ENCODE assay signal across 17 cellular contexts in genomic region chr15:25179673-25180511, GRCh38.
A peak's percentile ranks its signal among the peaks of the same experiment; 100 is the strongest.
DNase-seq lines count a peak whose midpoint lies in the region; ATAC-seq, FAIRE-seq and TF ChIP-seq lines count a peak whose summit lies in the region.
"Had no signal": no experiment of that assay in that cellular context is flagged by ENCODE, and none has a peak within 500 bp of the region (broad histone marks: within the 10 kb centered on the region; RNA-seq: fewer than 3 reads in every experiment).

No MANE protein-coding gene starts in this region.

- H3K4me3 Mint-ChIP-seq in H9: no peak overlapping the region
- H3K4me3 Mint-ChIP-seq in progenitor cell of endocrine pancreas (ENCODE audit: low read depth): no peak overlapping the region
- no peak overlapping the region for H3K4me3 Mint-ChIP-seq in GM23338
- H3K4me3 Mint-ChIP-seq: activated T-helper 1 cell treated with anti-CD3 and anti-CD28 coated beads, Interleukin-12 subunit alpha, Interleukin-12 subunit beta, Interleukin-2, Interleukin-4 antibody, amounts not matched to agents 30 ng/mL and 10 ng/mL and 1 ng/mL, durations not matched to agents 14 hours and 24 hours and 36 hours had no signal

- H3K27ac Mint-ChIP-seq in H9: no peak overlapping the region
- H3K27ac Mint-ChIP-seq in progenitor cell of endocrine pancreas: no peak overlapping the region
- H3K27ac Mint-ChIP-seq in GM23338: no peak overlapping the region
- H3K27ac Mint-ChIP-seq: activated T-helper 1 cell treated with anti-CD3 and anti-CD28 coated beads, Interleukin-12 subunit alpha, Interleukin-12 subunit beta, Interleukin-2, Interleukin-4 antibody, amounts not matched to agents 30 ng/mL and 10 ng/mL and 1 ng/mL, durations not matched to agents 14 hours and 24 hours and 36 hours had no signal

- peaks cover 81 to 82% of the 10 kb centered on the region in 2 experiments for H3K9me3 Mint-ChIP-seq in H9
- peaks cover 11% of the 10 kb centered on the region for H3K9me3 Mint-ChIP-seq in progenitor cell of endocrine pancreas (ENCODE audit: low read depth)
- peaks cover 97% of the 10 kb centered on the region for H3K9me3 Mint-ChIP-seq in GM23338

- no peak overlapping the region for H2BK5ac ChIP-seq in H9 (ENCODE audit: insufficient read length, low read length)

- no peak overlapping the region for H2AK5ac ChIP-seq in H9 (ENCODE audit: insufficient read length, low read length)

- H3K14ac ChIP-seq in H9 (ENCODE audit: insufficient read depth, low read length): no peak overlapping the region

- no peak for FAIRE-seq in D721Med (lab: Jason Lieb, UNC)

- H2BK120ac ChIP-seq in H9 (ENCODE audit: low read depth, low read length, poor library complexity, severe bottlenecking): no peak overlapping the region

- no peak overlapping the region for H2AFZ ChIP-seq in H9 (ENCODE audit: low read length)
- H2AFZ ChIP-seq in GM23338: no peak overlapping the region

- H3K79me1 ChIP-seq in H9 (ENCODE audit: insufficient read depth, low read depth, low read length, poor library complexity, severe bottlenecking): no peaks in the 10 kb centered on the region

- no peak overlapping the region for H4K8ac ChIP-seq in H9 (replicated peaks; ENCODE audit: insufficient read length, low read depth, low read length)

- intact Hi-C loops in left ventricle myocardium inferior (cut with micrococcal nuclease): no loop called here

- H3K36me3 Mint-ChIP-seq in H9 (ENCODE audit: insufficient read depth in 1 of 3, low read depth in 3 of 3): peaks cover 2 to 8% (median 3%) of the 10 kb centered on the region in 3 experiments; a peak in 6 of 7 replicates
- H3K36me3 Mint-ChIP-seq in progenitor cell of endocrine pancreas (ENCODE audit: insufficient read depth): no peaks in the 10 kb centered on the region
- H3K36me3 Mint-ChIP-seq in GM23338 (ENCODE audit: low read depth): peaks cover 12% of the 10 kb centered on the region; the same call in 1 of the 3 replicates

- H3K9me3 ChIP-seq in H9 (ENCODE audit: control insufficient read depth, low read depth, low read length) (peaks cover 60% of the 10 kb centered on the region), left ventricle myocardium inferior (replicated peaks) (peaks cover 66% of the 10 kb centered on the region)

- no peaks in the 10 kb centered on the region for H3K4me1 Mint-ChIP-seq in H9
- no peaks in the 10 kb centered on the region for H3K4me1 Mint-ChIP-seq in progenitor cell of endocrine pancreas (ENCODE audit: low read depth)
- no peaks in the 10 kb centered on the region for H3K4me1 Mint-ChIP-seq in GM23338

- H3K79me2 ChIP-seq in H9 (ENCODE audit: insufficient read depth, low read length) (no peaks in the 10 kb centered on the region), GM23338 (replicated peaks; ENCODE audit: insufficient read depth) (no peaks in the 10 kb centered on the region)

- H3K4me2 ChIP-seq in H9 (ENCODE audit: insufficient read depth, insufficient read length, low read length): no peak overlapping the region
- H3K4me2 ChIP-seq in GM23338: no peak overlapping the region
- H3K4me2 ChIP-seq: BLaER1 treated with 17β-estradiol and CSF1 and Interleukin-3, amounts not matched to agents 10 nM and 100 nM had no signal

- H3K36me3 ChIP-seq in left ventricle myocardium inferior: no peaks in the 10 kb centered on the region
- H3K36me3 ChIP-seq in GM23338 (ENCODE audit: insufficient read depth): no peaks in the 10 kb centered on the region
- H3K36me3 ChIP-seq: BLaER1 treated with 17β-estradiol and CSF1 and Interleukin-3, amounts not matched to agents 10 nM and 100 nM had no signal

- H3K4me1 ChIP-seq in H9 (ENCODE audit: insufficient read depth, low read length) (no peaks in the 10 kb centered on the region), left ventricle myocardium inferior (no peaks in the 10 kb centered on the region), GM23338 (ENCODE audit: insufficient read depth) (no peaks in the 10 kb centered on the region)
- H3K4me1 ChIP-seq: BLaER1 treated with 17β-estradiol and CSF1 and Interleukin-3, amounts not matched to agents 10 nM and 100 nM had no signal

- peaks cover 4% of the 10 kb centered on the region; the same call in 1 of the 2 replicates for H3K27me3 Mint-ChIP-seq in H9 (ENCODE audit: low read depth)
- no peaks in the 10 kb centered on the region for H3K27me3 Mint-ChIP-seq in progenitor cell of endocrine pancreas
- H3K27me3 Mint-ChIP-seq in GM23338 (ENCODE audit: insufficient read depth, low read depth, poor library complexity): peaks cover 4% of the 10 kb centered on the region

- H4K91ac ChIP-seq in H9 (ENCODE audit: insufficient read length, low read depth, low read length): no peak overlapping the region

- no peaks in the 10 kb centered on the region for H4K20me1 ChIP-seq in H9 (ENCODE audit: control insufficient read depth, insufficient read depth, insufficient read length)
- no peaks in the 10 kb centered on the region for H4K20me1 ChIP-seq in GM23338 (replicated peaks; ENCODE audit: insufficient read depth)
- H4K20me1 ChIP-seq: BLaER1 treated with 17β-estradiol and CSF1 and Interleukin-3, amounts not matched to agents 10 nM and 100 nM had no signal

- H3F3A ChIP-seq in GM23338 (replicated peaks; ENCODE audit: low read depth): no peaks in the 10 kb centered on the region

- no peak overlapping the region for H3K4ac ChIP-seq in H9 (ENCODE audit: low read depth, low read length)

- H3K56ac ChIP-seq in H9 (ENCODE audit: insufficient read length, low read depth, low read length): no peak overlapping the region

- H2BK15ac ChIP-seq in H9 (ENCODE audit: low read depth, low read length): no peak overlapping the region

- no peak for ATAC-seq in GM23338

- H3K27me3 ChIP-seq in H9 (ENCODE audit: insufficient read depth, low read length) (no peaks in the 10 kb centered on the region), left ventricle myocardium inferior (ENCODE audit: low read depth) (no peaks in the 10 kb centered on the region), GM23338 (ENCODE audit: insufficient read depth) (no peaks in the 10 kb centered on the region)
- H3K27me3 ChIP-seq: BLaER1 treated with 17β-estradiol and CSF1 and Interleukin-3, amounts not matched to agents 10 nM and 100 nM had no signal

- H3K27ac ChIP-seq in H9 (ENCODE audit: insufficient read length, low read depth, low read length) (no peak overlapping the region), left ventricle myocardium inferior (replicated peaks) (no peak overlapping the region), GM23338 (ENCODE audit: low read depth) (no peak overlapping the region)
- H3K27ac ChIP-seq: BLaER1 treated with 17β-estradiol and CSF1 and Interleukin-3, amounts not matched to agents 10 nM and 100 nM had no signal

- H4K5ac ChIP-seq in H9 (ENCODE audit: insufficient read length, low read depth, low read length): no peak overlapping the region

- no CpG with 5 or more reads among the region's 14 CpGs for WGBS in H9 (ENCODE audit: extremely low coverage, insufficient read length, low lambda C conversion rate)

- H2BK12ac ChIP-seq in H9 (ENCODE audit: insufficient read length, low read depth, low read length): no peak overlapping the region

- no peak overlapping the region for H3T11ph ChIP-seq in H9 (ENCODE audit: low read length)

- no peak overlapping the region for H3K18ac ChIP-seq in H9 (ENCODE audit: insufficient read length, low read depth, low read length)

- no peak overlapping the region for H3K9ac ChIP-seq in H9 (ENCODE audit: extremely low read depth, insufficient read length, low read length)
- H3K9ac ChIP-seq: BLaER1 treated with 17β-estradiol and CSF1 and Interleukin-3, amounts not matched to agents 10 nM and 100 nM had no signal

- DNase-seq in D721Med (ENCODE audit: insufficient read length, low spot score) (peak; percentile 15), H9 (peak; percentile 10), left ventricle myocardium inferior (peak; percentile 9), progenitor cell of endocrine pancreas (ENCODE audit: low spot score, unreplicated experiment) (peak; percentile 4), NCI-H2227 (lab: John Stamatoyannopoulos, UW; ENCODE audit: unreplicated experiment) (no peak), EL (no peak), GM23338 (ENCODE audit: low spot score) (no peak), GM20000 (ENCODE audit: low spot score) (no peak)
- DNase-seq: activated CD4-positive, alpha-beta T cell treated with anti-CD3 and anti-CD28 coated beads for 4 hours; anterior cingulate cortex; KBM-7; kidney glomerular epithelial cell; NCI-H1048; NK-92 treated with Interleukin-12 subunit alpha and Interleukin-12 subunit beta, amount 100 ng/mL, for 24 hours; substantia nigra had no signal

- H3K23ac ChIP-seq in H9 (ENCODE audit: insufficient read length, low read depth, low read length): no peak overlapping the region

- H3K4me3 ChIP-seq in left ventricle myocardium inferior: no peak overlapping the region
- no peak overlapping the region for H3K4me3 ChIP-seq in GM23338
- H3K4me3 ChIP-seq: BLaER1 treated with 17β-estradiol and CSF1 and Interleukin-3, amounts not matched to agents 10 nM and 100 nM had no signal

- TF ChIP-seq CTCF in D721Med (IDR thresholded peaks at IDR 0.05; ENCODE audit: insufficient read depth, missing control alignments) (no peak), H9 (conservative IDR thresholded peaks at IDR 0.05) (no peak), left ventricle myocardium inferior (IDR thresholded peaks at IDR 0.05; ENCODE audit: borderline replicate concordance) (no peak), progenitor cell of endocrine pancreas (IDR thresholded peaks at IDR 0.05; ENCODE audit: unreplicated experiment) (no peak), GM23338 (conservative IDR thresholded peaks at IDR 0.05; ENCODE audit: low read depth in 2 of 2) (no peak), GM20000 (IDR thresholded peaks at IDR 0.05; ENCODE audit: extremely low read depth, missing control alignments) (no peak)

- no peaks in the 10 kb centered on the region for H3K23me2 ChIP-seq in H9 (ENCODE audit: insufficient read length, low read depth, low read length, poor library complexity, severe bottlenecking)

- no peak overlapping the region for H2BK20ac ChIP-seq in H9 (ENCODE audit: low read depth, low read length, poor library complexity, severe bottlenecking)

- H3K9me2 ChIP-seq in GM23338 (ENCODE audit: insufficient read depth): no peaks in the 10 kb centered on the region

TF ChIP-seq in GM23338, 12 proteins besides CTCF, POLR2A, EP300 and RAD21:
- TF ChIP-seq ZNF114 (CRISPR knock-in tag; IDR thresholded peaks at IDR 0.05) (no peak), STAT1 (IDR thresholded peaks at IDR 0.05; ENCODE audit: unreplicated experiment) (no peak), EZH2 (IDR thresholded peaks at IDR 0.05; ENCODE audit: low read depth, unreplicated experiment) (no peak)

Comparison
In these comparisons a context has a peak if more than half of its experiments do, and no peak if none do; other contexts are left out.
1. DNase-seq: peak in D721Med (single experiment), H9 (single experiment), left ventricle myocardium inferior (single experiment) and progenitor cell of endocrine pancreas (single experiment); none in NCI-H2227 (single experiment), EL (single experiment), GM23338 (single experiment) and GM20000 (single experiment).